In the genomic region with DNA sequence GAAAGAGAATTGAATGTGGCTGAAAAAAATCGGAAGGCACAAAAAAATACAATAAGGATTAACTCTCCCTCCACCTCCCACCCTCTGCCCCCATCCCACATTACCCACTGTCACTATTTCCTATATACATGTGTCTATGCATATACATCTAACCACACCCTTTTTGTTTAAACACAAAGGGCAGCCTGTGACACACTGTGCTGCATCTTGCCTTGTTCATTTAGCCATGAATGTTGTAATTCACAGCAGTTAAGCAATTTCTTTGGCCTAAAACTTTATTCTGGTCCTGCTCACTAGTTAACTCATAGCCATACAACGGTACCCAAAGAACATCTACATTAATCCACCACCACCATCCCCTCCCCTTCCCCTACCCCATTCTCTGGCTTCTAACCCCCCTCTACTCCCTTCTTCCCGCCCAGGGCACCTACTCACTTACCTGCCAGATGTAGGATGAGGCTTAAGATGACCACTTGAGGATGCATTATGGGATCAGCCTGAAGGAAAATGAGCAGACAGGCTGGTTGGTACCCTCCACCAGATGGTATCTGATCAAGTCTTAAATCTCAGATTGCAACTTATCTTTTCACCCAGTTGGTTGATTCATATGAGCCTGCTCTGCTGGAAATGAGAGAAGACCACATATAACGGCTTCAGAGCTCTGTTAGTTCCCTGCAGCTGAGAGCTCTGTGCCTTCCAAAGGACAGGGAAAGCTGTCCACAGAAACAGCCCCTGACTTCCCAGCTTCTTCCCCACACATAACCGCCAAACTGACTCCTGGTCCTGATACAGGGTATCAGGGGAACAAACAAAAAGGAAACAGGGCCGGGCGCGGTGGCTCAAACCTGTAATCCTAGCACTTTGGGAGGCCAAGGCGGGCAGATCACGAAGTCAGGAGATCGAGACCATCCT, we compare ENCODE assay signal across 19 cellular contexts. TPM values are rescaled to one million over a fixed set of nuclear protein-coding genes. Genes with fewer than 3 reads are reported as not detected.
DNase-seq lines count a peak whose midpoint lies in the region; ATAC-seq and TF ChIP-seq lines count a peak whose summit lies in the region.
"Had no signal": no experiment of that assay in that cellular context is flagged by ENCODE, and none has a peak within 500 bp of the region (broad histone marks: within the 10 kb centered on the region; RNA-seq: fewer than 3 reads in every experiment).

No MANE protein-coding gene starts in this region.

- peak; percentile 46 for ATAC-seq in activated naive CD8-positive, alpha-beta T cell treated with anti-CD3 and anti-CD28 coated beads, Interleukin-2, amount 50 U/mL, for 24 hours
- ATAC-seq in right lobe of liver, result peak in 3 of 4 donors; percentile 37 to 61 (median 40)
- ATAC-seq in GM21825 (IDR thresholded peaks at IDR 0.05; ENCODE audit: unreplicated experiment), result no peak
- ATAC-seq: activated T-cell treated with anti-CD3 and anti-CD28 coated beads, Interleukin-2, amount 50 U/mL, for 72 hours had no signal

- intact Hi-C loops in Calu3 (cut with micrococcal nuclease; ENCODE audit: unreplicated experiment), result loop anchor here (1.0 to 10.0 kb wide), 2 partner anchors 7 to 363 kb away; no protein-coding TSS in a partner anchor
- intact Hi-C loops in right lobe of liver (cut with DNase I), result no loop called here

- H3K4me1 ChIP-seq in right lobe of liver, result peaks cover 0 to 26% (median 5%) of the 10 kb centered on the region in 4 donors
- H3K4me1 ChIP-seq: testis had no signal

- TF ChIP-seq POLR2A in right lobe of liver (IDR thresholded peaks at IDR 0.05), result no peak

- TF ChIP-seq CTCF in Calu3 (IDR thresholded peaks at IDR 0.05; ENCODE audit: unreplicated experiment), result no peak
- TF ChIP-seq CTCF in right lobe of liver (IDR thresholded peaks at IDR 0.05), result no peak

- H3K4me3 ChIP-seq in right lobe of liver, result no peak overlapping the region
- H3K4me3 ChIP-seq: body of pancreas, testis had no signal

- BruUV-seq in Calu3 (replicated peaks; lab: Mats Ljungman, UMichigan), result no TSS peak

- no peaks in the 10 kb centered on the region for H3K9me3 ChIP-seq in right lobe of liver
- H3K9me3 ChIP-seq: body of pancreas, testis had no signal

- 84% methylated on average over 10 of the region's 11 CpGs for WGBS in right lobe of liver (ENCODE audit: insufficient coverage, low coverage, low lambda C conversion rate, missing lambda C conversion rate)

- H3K27me3 ChIP-seq in right lobe of liver, result no peaks in the 10 kb centered on the region
- H3K27me3 ChIP-seq: body of pancreas, testis had no signal

- CTCF ChIA-PET in Calu3 (lab: Charles Lee), result interaction anchor here (0.8 to 2.6 kb wide), 2 partner anchors 9 to 12 kb away, joined by 4 to 18 read pairs; no protein-coding TSS in a partner anchor

- H3K36me3 ChIP-seq in right lobe of liver, result no peaks in the 10 kb centered on the region

- H3K9me3 Mint-ChIP-seq in Calu3 (ENCODE audit: low read depth, unreplicated experiment), result no peaks in the 10 kb centered on the region
- H3K9me3 Mint-ChIP-seq in activated naive CD8-positive, alpha-beta T cell treated with anti-CD3 and anti-CD28 coated beads, Interleukin-2, amount 50 U/mL, for 24 hours, result no peaks in the 10 kb centered on the region
- H3K9me3 Mint-ChIP-seq: activated naive CD4-positive, alpha-beta T cell treated with anti-CD3 and anti-CD28 coated beads, Interleukin-2, amount 50 U/mL, for 72 hours; activated T-cell treated with anti-CD3 and anti-CD28 coated beads, Interleukin-2, amount 50 U/mL, for 72 hours had no signal

- H3K4me1 Mint-ChIP-seq in Calu3 (ENCODE audit: low read depth, unreplicated experiment), result peaks cover 53% of the 10 kb centered on the region
- peaks cover 4% of the 10 kb centered on the region for H3K4me1 Mint-ChIP-seq in activated naive CD8-positive, alpha-beta T cell treated with anti-CD3 and anti-CD28 coated beads, Interleukin-2, amount 50 U/mL, for 24 hours

- peak overlapping the region; percentile 92 for H3K27ac Mint-ChIP-seq in Calu3 (ENCODE audit: unreplicated experiment)
- H3K27ac Mint-ChIP-seq in activated naive CD8-positive, alpha-beta T cell treated with anti-CD3 and anti-CD28 coated beads, Interleukin-2, amount 50 U/mL, for 24 hours, result no peak overlapping the region
- H3K27ac Mint-ChIP-seq: activated naive CD4-positive, alpha-beta T cell treated with anti-CD3 and anti-CD28 coated beads, Interleukin-2, amount 50 U/mL, for 72 hours had no signal

- peak overlapping the region; percentile 4 for H3K4me3 Mint-ChIP-seq in Calu3 (ENCODE audit: low read depth, unreplicated experiment)
- no peak overlapping the region for H3K4me3 Mint-ChIP-seq in activated naive CD8-positive, alpha-beta T cell treated with anti-CD3 and anti-CD28 coated beads, Interleukin-2, amount 50 U/mL, for 24 hours
- H3K4me3 Mint-ChIP-seq: activated T-cell treated with anti-CD3 and anti-CD28 coated beads, Interleukin-2, amount 50 U/mL, for 72 hours had no signal

- no peak overlapping the region for H3K27ac ChIP-seq in right lobe of liver
- H3K27ac ChIP-seq: body of pancreas, testis had no signal

- no peaks in the 10 kb centered on the region for H3K27me3 Mint-ChIP-seq in Calu3 (ENCODE audit: unreplicated experiment)
- peaks cover 1% of the 10 kb centered on the region for H3K27me3 Mint-ChIP-seq in activated naive CD8-positive, alpha-beta T cell treated with anti-CD3 and anti-CD28 coated beads, Interleukin-2, amount 50 U/mL, for 24 hours

- DNase-seq in Calu3 (no peak), MV-4-11 (lab: John Stamatoyannopoulos, UW) (peak; percentile 19), right lobe of liver (no peak), AG08396 (ENCODE audit: low spot score) (no peak), NOMO-1 treated with dmso at 0.1 percent for 144 hours (lab: John Stamatoyannopoulos, UW; ENCODE audit: unreplicated experiment) (no peak)
- DNase-seq in activated naive CD8-positive, alpha-beta T cell treated with anti-CD3 and anti-CD28 coated beads, Interleukin-2, amount 50 U/mL, for 24 hours, result no peak
- DNase-seq: activated CD8-positive, alpha-beta memory T cell treated with anti-CD3 and anti-CD28 coated beads for 24 hours; activated T-cell treated with anti-CD3 and anti-CD28 coated beads, Interleukin-2, amount 50 U/mL, for 72 hours; AML-193; body of pancreas; dermis blood vessel endothelial cell; KBM-7; NCI-H1105 treated with DMSO at 0.1 percent for 48 hours; NCI-H2081 treated with DMSO at 0.1 percent for 48 hours; NCI-H69; nucleus accumbens; testis had no signal

- peaks cover 11% of the 10 kb centered on the region for H3K36me3 Mint-ChIP-seq in Calu3 (ENCODE audit: insufficient read depth, unreplicated experiment)
- H3K36me3 Mint-ChIP-seq in activated naive CD8-positive, alpha-beta T cell treated with anti-CD3 and anti-CD28 coated beads, Interleukin-2, amount 50 U/mL, for 24 hours (ENCODE audit: low read depth), result no peaks in the 10 kb centered on the region
- H3K36me3 Mint-ChIP-seq: activated naive CD4-positive, alpha-beta T cell treated with anti-CD3 and anti-CD28 coated beads, Interleukin-2, amount 50 U/mL, for 72 hours had no signal

RNA-seq across cellular contexts. Expression of gene HAVCR1, which starts 1.2 kb away (rescaled TPM):
- 5.8 and 6.0 TPM in 2 replicates for total RNA-seq in Calu3 (2022)
- under 1 TPM in 3 of 6 experiments, not detected in 3; 0.25 to 0.78 (median 0.42) TPM for total RNA-seq in right lobe of liver
- total RNA-seq: body of pancreas had no signal

RNA-seq across cellular contexts. Expression of gene HAVCR2, which starts 51.1 kb away (rescaled TPM):
- total RNA-seq in Calu3 (2022), result 0.17 and 0.19 TPM in 2 replicates
- 1 to 10 TPM; 2.6 to 9.4 (median 3.3) TPM for total RNA-seq in right lobe of liver
